ENCODE assay signal across 8 cellular contexts in the genomic region with DNA sequence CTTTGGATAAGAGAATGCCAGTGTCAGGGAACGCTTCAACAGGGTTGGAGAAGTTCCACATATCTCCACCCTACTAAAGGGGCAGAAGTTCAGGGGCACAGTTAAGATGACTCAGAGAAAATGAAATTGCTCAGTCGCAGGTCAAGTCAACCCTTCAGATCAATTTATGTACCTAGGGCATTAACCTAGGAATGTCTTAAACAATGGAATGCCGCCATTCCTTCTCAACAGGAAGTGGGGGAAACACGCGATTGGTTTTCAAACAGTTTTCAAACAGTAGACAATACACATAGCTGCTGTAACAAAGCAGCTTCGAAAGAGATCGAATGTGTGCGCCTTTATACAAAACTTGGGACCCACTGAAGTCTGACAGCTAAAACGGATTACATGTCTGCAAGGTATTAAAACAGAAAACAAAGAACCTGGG.
DNase-seq lines count a peak whose midpoint lies in the region; ATAC-seq lines count a peak whose summit lies in the region.

No MANE protein-coding gene starts in this region.

- no peaks in the 10 kb centered on the region for H3K36me3 ChIP-seq in rectal smooth muscle tissue (ENCODE audit: control insufficient read depth, insufficient read depth, low read length)

- peak overlapping the region; percentile 80 for H3K27ac Mint-ChIP-seq in activated naive CD8-positive, alpha-beta T cell treated with anti-CD3 and anti-CD28 coated beads, Interleukin-2, amount 50 U/mL, for 24 hours

- peaks cover 21% of the 10 kb centered on the region for H3K4me1 Mint-ChIP-seq in activated naive CD8-positive, alpha-beta T cell treated with anti-CD3 and anti-CD28 coated beads, Interleukin-2, amount 50 U/mL, for 24 hours

- ATAC-seq in activated naive CD8-positive, alpha-beta T cell treated with anti-CD3 and anti-CD28 coated beads, Interleukin-2, amount 50 U/mL, for 24 hours: no peak
- no peak for ATAC-seq in HG02970 (IDR thresholded peaks at IDR 0.05; ENCODE audit: low FRiP score, unreplicated experiment)
- no peak for ATAC-seq in activated CD4-positive, CD25-positive, alpha-beta regulatory T cell treated with anti-CD3 and anti-CD28 coated beads, Interleukin-2, amount 50 U/mL, for 24 hours

- no peaks in the 10 kb centered on the region for H3K27me3 Mint-ChIP-seq in activated naive CD8-positive, alpha-beta T cell treated with anti-CD3 and anti-CD28 coated beads, Interleukin-2, amount 50 U/mL, for 24 hours

- peak overlapping the region; percentile 85 for H3K27ac ChIP-seq in rectal smooth muscle tissue (ENCODE audit: low read depth, low read length)

- DNase-seq in GM03348 (ENCODE audit: low spot score) (peak; percentile 35), MV-4-11 (lab: John Stamatoyannopoulos, UW) (peak; percentile 32), hepatic stellate cell (ENCODE audit: low spot score) (peak; percentile 16)
- no peak for DNase-seq in activated naive CD8-positive, alpha-beta T cell treated with anti-CD3 and anti-CD28 coated beads, Interleukin-2, amount 50 U/mL, for 24 hours
- no peak for DNase-seq in stimulated activated CD4-positive, alpha-beta T cell treated with anti-CD3 and anti-CD28 coated beads, Interleukin-4, amount 100 ng/mL, for 1 hour

- peak overlapping the region; percentile 84 for H3K4me3 ChIP-seq in rectal smooth muscle tissue (ENCODE audit: low read length)

- peaks cover 3% of the 10 kb centered on the region for H3K4me1 ChIP-seq in rectal smooth muscle tissue (ENCODE audit: control insufficient read depth, insufficient read depth, low read length)

- peaks cover 5% of the 10 kb centered on the region for H3K36me3 Mint-ChIP-seq in activated naive CD8-positive, alpha-beta T cell treated with anti-CD3 and anti-CD28 coated beads, Interleukin-2, amount 50 U/mL, for 24 hours (ENCODE audit: low read depth)

- peak overlapping the region; percentile 85 for H3K4me3 Mint-ChIP-seq in activated naive CD8-positive, alpha-beta T cell treated with anti-CD3 and anti-CD28 coated beads, Interleukin-2, amount 50 U/mL, for 24 hours

- no peaks in the 10 kb centered on the region for H3K27me3 ChIP-seq in rectal smooth muscle tissue (ENCODE audit: control insufficient read depth, insufficient read depth, low read length)

- H3K9me3 Mint-ChIP-seq in activated naive CD8-positive, alpha-beta T cell treated with anti-CD3 and anti-CD28 coated beads, Interleukin-2, amount 50 U/mL, for 24 hours: no peaks in the 10 kb centered on the region

- peak overlapping the region; percentile 25 for H3K9ac ChIP-seq in rectal smooth muscle tissue (ENCODE audit: low read length)

Comparison
In these comparisons a context has a peak if more than half of its experiments do, and no peak if none do; other contexts are left out.
1. DNase-seq: peak in GM03348 (single experiment), MV-4-11 (single experiment) and hepatic stellate cell (single experiment); none in activated naive CD8-positive, alpha-beta T cell treated with anti-CD3 and anti-CD28 coated beads, Interleukin-2, amount 50 U/mL, for 24 hours (single experiment) and stimulated activated CD4-positive, alpha-beta T cell treated with anti-CD3 and anti-CD28 coated beads, Interleukin-4, amount 100 ng/mL, for 1 hour (single experiment).